Comparison of ENCODE assay signal across 22 cellular contexts in genomic region chr14:61630399-61630798, GRCh38.
DNase-seq lines count a peak whose midpoint lies in the region; ATAC-seq lines count a peak whose summit lies in the region.
"Had no signal": no experiment of that assay in that cellular context is flagged by ENCODE, and none has a peak within 500 bp of the region (broad histone marks: within the 10 kb centered on the region; RNA-seq: fewer than 3 reads in every experiment).

No MANE protein-coding gene starts in this region.

- no peak for ATAC-seq in GM21381 (IDR thresholded peaks at IDR 0.05; ENCODE audit: unreplicated experiment)
- ATAC-seq: A549 had no signal

- peak; percentile 27 for DNase-seq in NCI-H748 (lab: John Stamatoyannopoulos, UW; ENCODE audit: unreplicated experiment)
- DNase-seq in NCI-H748 treated with DMSO at 0.1 percent for 48 hours (lab: John Stamatoyannopoulos, UW) = no peak
- DNase-seq in Karpas-422 = no peak
- DNase-seq in NCI-H526 treated with DMSO at 0.1 percent for 48 hours (lab: John Stamatoyannopoulos, UW) = peak; percentile 16
- no peak for DNase-seq in activated gamma-delta T cell treated with Interleukin-2 at 50 U/mL for 16 hours
- no peak for DNase-seq in NCI-H524 treated with DMSO at 0.1 percent for 48 hours (lab: John Stamatoyannopoulos, UW)
- DNase-seq: AML-193; CD4-positive, alpha-beta T cell; GM23248; NCI-H1436 treated with DMSO at 0.1 percent for 48 hours; NCI-H2029; NCI-H2171; NCI-H524; Right ventricle myocardium superior; RPMI8226; T-helper 2 cell had no signal

- H3K9ac ChIP-seq in Karpas-422 (ENCODE audit: low read length) (no peak overlapping the region), iPS-15b (ENCODE audit: low read depth, low read length) (peak overlapping the region; percentile 28)
- H3K9ac ChIP-seq: BLaER1 treated with 17β-estradiol and CSF1 and Interleukin-3, amounts not matched to agents 10 nM and 100 nM; GM23248 had no signal

- no peaks in the 10 kb centered on the region for H3K36me3 ChIP-seq in Karpas-422 (ENCODE audit: insufficient read depth, low read length)
- no peaks in the 10 kb centered on the region for H3K36me3 ChIP-seq in iPS-15b (ENCODE audit: control insufficient read depth, insufficient read depth, low read length)
- H3K36me3 ChIP-seq: BLaER1 treated with 17β-estradiol and CSF1 and Interleukin-3, amounts not matched to agents 10 nM and 100 nM; HAP-1; SJSA1 had no signal

- H3K4me2 ChIP-seq in Karpas-422 (ENCODE audit: low read depth, low read length, poor library complexity, severe bottlenecking) = peak overlapping the region; percentile 21
- H3K4me2 ChIP-seq: A549; BLaER1 treated with 17β-estradiol and CSF1 and Interleukin-3, amounts not matched to agents 10 nM and 100 nM had no signal

- H3K4me3 ChIP-seq in Karpas-422 (ENCODE audit: low read length) = no peak overlapping the region
- H3K4me3 ChIP-seq in iPS-15b (ENCODE audit: low read depth, low read length) = no peak overlapping the region
- H3K4me3 ChIP-seq: A549; BLaER1 treated with 17β-estradiol and CSF1 and Interleukin-3, amounts not matched to agents 10 nM and 100 nM; GM23248; HAP-1; SJSA1 had no signal

- no peaks in the 10 kb centered on the region for H3K79me2 ChIP-seq in Karpas-422 (ENCODE audit: low read length)

- peak overlapping the region; percentile 25; the same call in 1 of the 2 replicates for H2AFZ ChIP-seq in Karpas-422 (ENCODE audit: low read length)
- H2AFZ ChIP-seq: GM23248 had no signal

- peaks cover 15% of the 10 kb centered on the region for H3K4me1 ChIP-seq in Karpas-422 (ENCODE audit: low read length)
- H3K4me1 ChIP-seq in iPS-15b (ENCODE audit: control insufficient read depth, insufficient read depth, low read length) = no peaks in the 10 kb centered on the region
- H3K4me1 ChIP-seq: HAP-1, SJSA1 had no signal

- H3K27me3 ChIP-seq in Karpas-422 (ENCODE audit: low read length) = no peaks in the 10 kb centered on the region
- H3K27me3 ChIP-seq in iPS-15b (ENCODE audit: control insufficient read depth, insufficient read depth, low read length) = no peaks in the 10 kb centered on the region
- H3K27me3 ChIP-seq: BLaER1 treated with 17β-estradiol and CSF1 and Interleukin-3, amounts not matched to agents 10 nM and 100 nM; SJSA1 had no signal

- no peaks in the 10 kb centered on the region for H3K9me2 ChIP-seq in Karpas-422 (replicated peaks; ENCODE audit: insufficient read depth, low read length)

- no peak overlapping the region for H3K27ac ChIP-seq in Karpas-422 (ENCODE audit: low read length)
- H3K27ac ChIP-seq: BLaER1 treated with 17β-estradiol and CSF1 and Interleukin-3, amounts not matched to agents 10 nM and 100 nM; GM23248; SJSA1 had no signal

- H4K20me1 ChIP-seq in Karpas-422 (ENCODE audit: insufficient read depth, low read depth, low read length) = no peaks in the 10 kb centered on the region
- H4K20me1 ChIP-seq: BLaER1 treated with 17β-estradiol and CSF1 and Interleukin-3, amounts not matched to agents 10 nM and 100 nM had no signal

- H3K9me3 ChIP-seq in Karpas-422 (ENCODE audit: low read length) (no peaks in the 10 kb centered on the region), iPS-15b (ENCODE audit: control insufficient read depth, insufficient read depth, low read length) (no peaks in the 10 kb centered on the region)
- H3K9me3 ChIP-seq: A549; BLaER1 treated with 17β-estradiol and CSF1 and Interleukin-3, amounts not matched to agents 10 nM and 100 nM; HAP-1; SJSA1 had no signal

Comparison
In these comparisons a context has a peak if more than half of its experiments do, and no peak if none do; other contexts are left out.
1. DNase-seq: peak in NCI-H748 (single experiment) and NCI-H526 treated with DMSO at 0.1 percent for 48 hours (single experiment); none in NCI-H748 treated with DMSO at 0.1 percent for 48 hours (single experiment), Karpas-422 (single experiment), activated gamma-delta T cell treated with Interleukin-2 at 50 U/mL for 16 hours (single experiment) and NCI-H524 treated with DMSO at 0.1 percent for 48 hours (single experiment).